In the genomic region with DNA sequence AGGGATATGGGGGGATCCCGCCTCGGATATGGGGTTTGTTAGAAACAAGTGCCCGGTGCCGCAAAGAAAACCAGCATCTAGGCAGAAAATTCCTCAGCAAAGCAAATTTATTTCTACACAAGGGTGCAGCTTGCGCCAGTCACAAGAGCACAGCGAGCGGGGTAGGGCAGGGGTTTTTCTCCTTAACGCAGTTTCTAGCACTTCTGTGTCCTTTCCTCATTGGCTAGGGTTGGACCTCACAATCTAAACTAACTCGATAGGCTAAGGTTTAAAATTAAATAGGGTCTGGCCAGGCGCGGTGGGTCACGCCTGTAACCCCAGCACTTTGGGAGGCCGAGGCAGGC, we compare ENCODE assay signal across 8 cellular contexts. TPM values are rescaled to one million over a fixed set of nuclear protein-coding genes. Genes with fewer than 3 reads are reported as not detected.
DNase-seq lines count a peak whose midpoint lies in the region; ATAC-seq and TF ChIP-seq lines count a peak whose summit lies in the region.

No MANE protein-coding gene starts in this region.

- ATAC-seq in lower lobe of right lung (peak; percentile 55 to 66), upper lobe of left lung (ENCODE audit: low FRiP score in 2 of 2) (peak in 1 of 2 donors; percentile 50), HG03439 (IDR thresholded peaks at IDR 0.05; ENCODE audit: unreplicated experiment) (no peak), HG03095 (IDR thresholded peaks at IDR 0.05; ENCODE audit: unreplicated experiment) (no peak)

- H3K79me2 ChIP-seq in OCI-LY3 (ENCODE audit: low read length), result 0 out of 2 replicates have a peak, but pooled peaks cover 4% of the 10 kb centered on the region

- H3K36me3 ChIP-seq in OCI-LY3 (replicated peaks; ENCODE audit: low read depth, low read length) (peaks cover 2% of the 10 kb centered on the region), lower lobe of right lung (no peaks in the 10 kb centered on the region), upper lobe of left lung (peaks cover 0 to 9% (median 0%) of the 10 kb centered on the region in 4 donors)

- in situ Hi-C loops in GM13977 (cut with MboI; ENCODE audit: low pct_unique_long_range_greater_than_20kb, low sequenced_read_pairs, unreplicated experiment), result no loop called here

- H3K9me3 ChIP-seq in OCI-LY3 (ENCODE audit: insufficient read depth, low read length) (no peaks in the 10 kb centered on the region), lower lobe of right lung (no peaks in the 10 kb centered on the region), upper lobe of left lung (no peaks in the 10 kb centered on the region)

- no peak overlapping the region for H3K27ac ChIP-seq in OCI-LY3 (ENCODE audit: low read length)
- H3K27ac ChIP-seq in coronary artery, result peak overlapping the region; percentile 81 to 95
- H3K27ac ChIP-seq in lower lobe of right lung, result peak overlapping the region; percentile 91
- H3K27ac ChIP-seq in upper lobe of left lung, result peak overlapping the region; percentile 93 to 97 (median 95)

- intact Hi-C loops in lower lobe of right lung (cut with DNase I), result no loop called here

- peak; percentile 37 for DNase-seq in GM13977 (ENCODE audit: low spot score)
- no peak for DNase-seq in coronary artery (ENCODE audit: low spot score)
- no peak for DNase-seq in lower lobe of right lung
- no peak for DNase-seq in upper lobe of left lung
- DNase-seq in hippocampal formation (lab: John Stamatoyannopoulos, UW), result no peak

- no peak for TF ChIP-seq POLR2A in upper lobe of left lung (IDR thresholded peaks at IDR 0.05)

- H4K20me1 ChIP-seq in OCI-LY3 (ENCODE audit: insufficient read depth, low read length), result no peaks in the 10 kb centered on the region

- H3K4me1 ChIP-seq in OCI-LY3 (ENCODE audit: low read length), result peaks cover 5% of the 10 kb centered on the region
- peaks cover 9% of the 10 kb centered on the region for H3K4me1 ChIP-seq in lower lobe of right lung
- H3K4me1 ChIP-seq in upper lobe of left lung, result peaks cover 9 to 21% (median 13%) of the 10 kb centered on the region in 4 donors

- H3K4me3 ChIP-seq in OCI-LY3 (ENCODE audit: low read length) (peak overlapping the region; percentile 87), coronary artery (peak overlapping the region; percentile 96), lower lobe of right lung (peak overlapping the region; percentile 87), upper lobe of left lung (peak overlapping the region; percentile 70 to 96 (median 83))

- 13 to 16% methylated on average over 9 to 13 of the region's 13 CpGs for WGBS in upper lobe of left lung, 2 donors

- peak overlapping the region; percentile 77 for H3K9ac ChIP-seq in OCI-LY3 (ENCODE audit: low read length)

- TF ChIP-seq EP300 in upper lobe of left lung (IDR thresholded peaks at IDR 0.05), result no peak

- H3K27me3 ChIP-seq in OCI-LY3 (ENCODE audit: low read depth, low read length), result no peaks in the 10 kb centered on the region
- no peaks in the 10 kb centered on the region for H3K27me3 ChIP-seq in lower lobe of right lung (ENCODE audit: low read depth)
- no peaks in the 10 kb centered on the region for H3K27me3 ChIP-seq in upper lobe of left lung

- peak overlapping the region; percentile 86 for H2AFZ ChIP-seq in OCI-LY3 (ENCODE audit: low read depth, low read length)

- TF ChIP-seq CTCF in GM13977 (IDR thresholded peaks at IDR 0.05; ENCODE audit: extremely low read depth, insufficient read depth, missing control alignments) (no peak), OCI-LY3 (IDR thresholded peaks at IDR 0.05; ENCODE audit: low read depth, low read length) (no peak), coronary artery (IDR thresholded peaks at IDR 0.05) (no peak), lower lobe of right lung (IDR thresholded peaks at IDR 0.05) (no peak), upper lobe of left lung (IDR thresholded peaks at IDR 0.05) (no peak)

- H3K4me2 ChIP-seq in OCI-LY3 (ENCODE audit: low read length), result peak overlapping the region; percentile 92

RNA-seq across cellular contexts. Expression of gene ZNF440, which starts 0.6 kb away (rescaled TPM):
- total RNA-seq in lower lobe of right lung (21.7 TPM), upper lobe of left lung (10 to 100 TPM; 12.4 to 49.2 (median 17.0) TPM)

RNA-seq across cellular contexts. Expression of gene ZNF491, which starts 16.4 kb away (rescaled TPM):
- total RNA-seq in lower lobe of right lung (2.3 TPM), upper lobe of left lung (1 to 10 TPM in 4 of 6 donors, under 1 TPM in 1, not detected in 1; 0.55 to 3.4 (median 2.0) TPM)

RNA-seq across cellular contexts. Expression of gene ZNF439, which starts 33.8 kb away (rescaled TPM):
- total RNA-seq in lower lobe of right lung (11.2 TPM), upper lobe of left lung (10 to 100 TPM in 4 of 6 donors, 1 to 10 TPM in 2; 6.8 to 27.2 (median 11.9) TPM)

RNA-seq across cellular contexts. Expression of gene ZNF441, which starts 47.9 kb away (rescaled TPM):
- total RNA-seq in lower lobe of right lung, result 5.8 TPM
- 10 to 100 TPM in 1 of 6 donors, 1 to 10 TPM in 5; 2.7 to 12.3 (median 6.9) TPM for total RNA-seq in upper lobe of left lung

Comparison
In these comparisons a context has a peak if more than half of its experiments do, and no peak if none do; other contexts are left out.
1. ATAC-seq: peak in lower lobe of right lung (2 of 2); none in HG03439 (single experiment) and HG03095 (single experiment).
2. Peak in every context shown above with its lines, with median percentiles within 50 percentile points of each other: H3K4me3 ChIP-seq.